22 cellular contexts compared by ENCODE assay signal in the genomic region with DNA sequence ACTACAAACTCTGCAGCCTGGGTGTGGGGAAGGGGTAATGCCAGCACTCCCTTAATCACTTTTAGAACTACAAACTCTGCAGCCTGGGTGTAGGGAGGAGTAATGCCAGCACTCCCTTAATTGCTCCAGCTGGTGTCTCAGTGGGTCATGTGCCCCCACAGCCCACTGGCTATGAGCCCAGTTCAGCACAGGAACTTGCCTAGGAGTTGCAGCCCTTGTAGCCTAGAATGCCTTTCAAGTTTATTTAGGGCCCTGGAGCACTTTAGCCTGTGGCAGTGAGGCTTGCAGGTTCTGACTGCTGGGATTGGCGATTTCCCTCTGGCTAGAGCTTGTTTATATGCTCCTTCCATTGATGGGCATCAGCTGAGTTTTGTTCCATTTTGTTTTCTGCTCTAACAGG. TPM values are rescaled to one million over a fixed set of nuclear protein-coding genes. Genes with fewer than 3 reads are reported as not detected.
A peak's percentile ranks its signal among the peaks of the same experiment; 100 is the strongest.
DNase-seq lines count a peak whose midpoint lies in the region; ATAC-seq and TF ChIP-seq lines count a peak whose summit lies in the region.
"Had no signal": no experiment of that assay in that cellular context is flagged by ENCODE, and none has a peak within 500 bp of the region (broad histone marks: within the 10 kb centered on the region; RNA-seq: fewer than 3 reads in every experiment).

No MANE protein-coding gene starts in this region.

- no peak for DNase-seq in heart right ventricle
- DNase-seq in cardiac septum (ENCODE audit: low spot score): no peak
- peak in 31 of 61 donors; percentile 2 to 75 (median 15) for DNase-seq in caudate nucleus (lab: John Stamatoyannopoulos, UW)
- DNase-seq in mucosa of descending colon: no peak
- DNase-seq in superior temporal gyrus (ENCODE audit: extremely low spot score): peak; percentile 34
- no peak for DNase-seq in NCI-H2171 (lab: John Stamatoyannopoulos, UW)
- DNase-seq in kidney glomerular epithelial cell (lab: John Stamatoyannopoulos, UW): no peak
- no peak for DNase-seq in COLO829 (ENCODE audit: low spot score)
- DNase-seq: activated CD4-positive, alpha-beta T cell treated with anti-CD3 and anti-CD28 coated beads for 48 hours; activated naive CD8-positive, alpha-beta T cell treated with anti-CD3 and anti-CD28 coated beads for 36 hours; BE2C; body of pancreas; Caco-2; cortex of kidney; mesendoderm; NCI-H1417 treated with DMSO at 0.1 percent for 48 hours; NCI-H526 treated with DMSO at 0.1 percent for 48 hours; nephron progenitor cell had no signal

- TF ChIP-seq CTCF in heart right ventricle (IDR thresholded peaks at IDR 0.05) (no peak), mucosa of descending colon (IDR thresholded peaks at IDR 0.05) (no peak)

- intact Hi-C loops in heart right ventricle (cut with DNase I): no loop called here
- intact Hi-C loops in cardiac septum (cut with DNase I): no loop called here
- intact Hi-C loops in mucosa of descending colon (cut with DNase I, micrococcal nuclease): no loop called here

- WGBS in heart right ventricle, 2 donors: 46 to 60% methylated on average over 1 of the region's 1 CpG

- H3K4me3 ChIP-seq in heart right ventricle (no peak overlapping the region), mucosa of descending colon (no peak overlapping the region)
- H3K4me3 ChIP-seq: body of pancreas, prostate gland, vagina had no signal

- no peaks in the 10 kb centered on the region for H3K36me3 ChIP-seq in heart right ventricle
- H3K36me3 ChIP-seq in mucosa of descending colon (ENCODE audit: low read depth): no peaks in the 10 kb centered on the region
- H3K36me3 ChIP-seq: BE2C, prostate gland, vagina had no signal

- H3K4me1 ChIP-seq in heart right ventricle: no peaks in the 10 kb centered on the region
- no peaks in the 10 kb centered on the region for H3K4me1 ChIP-seq in mucosa of descending colon (ENCODE audit: low read depth)
- H3K4me1 ChIP-seq: BE2C, body of pancreas, Caco-2, prostate gland, vagina had no signal

- H3K9me3 ChIP-seq in heart right ventricle (peaks cover 0 to 26% (median 4%) of the 10 kb centered on the region in 11 donors), mucosa of descending colon (peaks cover 7% of the 10 kb centered on the region)
- H3K9me3 ChIP-seq: BE2C, Caco-2, prostate gland, vagina had no signal

- H3K27me3 ChIP-seq in heart right ventricle: no peaks in the 10 kb centered on the region
- H3K27me3 ChIP-seq: BE2C, body of pancreas, vagina had no signal

- H3K27ac ChIP-seq in heart right ventricle (no peak overlapping the region), caudate nucleus (ENCODE audit: low read depth, low read length) (no peak overlapping the region)
- H3K27ac ChIP-seq: body of pancreas, prostate gland, vagina had no signal

- ATAC-seq in heart right ventricle: peak in 6 of 8 donors; percentile 14 to 72 (median 44)
- peak; percentile 28 for ATAC-seq in mucosa of descending colon
- ATAC-seq: activated T-helper 17 cell treated with anti-CD3 and anti-CD28 coated beads, Interleukin-2, amount 50 U/mL, for 72 hours; body of pancreas had no signal

RNA-seq across cellular contexts. Expression of a gene that starts 17.1 kb away (rescaled TPM):
- not detected for total RNA-seq in heart right ventricle
- polyA plus RNA-seq in heart right ventricle: not detected
- total RNA-seq in cardiac septum: not detected
- total RNA-seq in mucosa of descending colon: not detected
- total RNA-seq: activated naive CD8-positive, alpha-beta T cell treated with anti-CD3 and anti-CD28 coated beads for 36 hours; activated T-helper 17 cell treated with anti-CD3 and anti-CD28 coated beads, Interleukin-2, amount 50 U/mL, for 72 hours; body of pancreas; Caco-2; vagina had no signal
- polyA plus RNA-seq: keratinocyte had no signal

RNA-seq across cellular contexts. Expression of a gene that starts 58.7 kb away (rescaled TPM):
- total RNA-seq in heart right ventricle: 10 to 100 TPM; 11.4 to 18.4 (median 14.5) TPM
- 1 to 10 TPM; 6.2 to 7.1 TPM for polyA plus RNA-seq in heart right ventricle
- 17.3 TPM for total RNA-seq in cardiac septum
- total RNA-seq in mucosa of descending colon: 10 to 100 TPM; 13.3 to 26.5 (median 18.0) TPM

Comparison
In these comparisons a context has a peak if more than half of its experiments do, and no peak if none do; other contexts are left out.
1. DNase-seq: peak in caudate nucleus (31 of 61) and superior temporal gyrus (single experiment); none in heart right ventricle (0 of 2), cardiac septum (single experiment), mucosa of descending colon (0 of 3), NCI-H2171 (single experiment), kidney glomerular epithelial cell (single experiment) and COLO829 (single experiment).